Comparison of ENCODE assay signal across 9 cellular contexts in genomic region chr18:10851824-10852225, GRCh38.
DNase-seq lines count a peak whose midpoint lies in the region; ATAC-seq, FAIRE-seq and TF ChIP-seq lines count a peak whose summit lies in the region.
"Had no signal": no experiment of that assay in that cellular context is flagged by ENCODE, and none has a peak within 500 bp of the region (broad histone marks: within the 10 kb centered on the region; RNA-seq: fewer than 3 reads in every experiment).

No MANE protein-coding gene starts in this region.

- peak; percentile 28 for DNase-seq in AG09319 (ENCODE audit: extremely low read depth, low read depth)
- peak; percentile 23 for DNase-seq in NCI-H2227 treated with DMSO at 0.1 percent for 48 hours (lab: John Stamatoyannopoulos, UW)
- DNase-seq in astrocyte of the spinal cord (ENCODE audit: low read depth, low spot score) = peak; percentile 72
- no peak for DNase-seq in kidney
- peak; percentile 67 for DNase-seq in urothelium cell line (ENCODE audit: low spot score)
- DNase-seq in activated T-cell treated with anti-CD3 and anti-CD28 coated beads, Interleukin-2, amount 50 U/mL, for 4 hours = no peak

- H3K9me3 Mint-ChIP-seq in activated T-cell treated with anti-CD3 and anti-CD28 coated beads, Interleukin-2, amount 50 U/mL, for 4 hours = no peaks in the 10 kb centered on the region

- H3K27me3 Mint-ChIP-seq in activated T-cell treated with anti-CD3 and anti-CD28 coated beads, Interleukin-2, amount 50 U/mL, for 4 hours (ENCODE audit: low read depth) = peaks cover 10% of the 10 kb centered on the region

- peak overlapping the region in 1 of 2 donors; percentile 10 for H3K9ac ChIP-seq in kidney (ENCODE audit: low read length in 2 of 2)

- peak; percentile 69 for ATAC-seq in GM18517 (IDR thresholded peaks at IDR 0.05; ENCODE audit: unreplicated experiment)
- ATAC-seq in HG02588 (IDR thresholded peaks at IDR 0.05; ENCODE audit: unreplicated experiment) = no peak
- ATAC-seq in activated T-cell treated with anti-CD3 and anti-CD28 coated beads, Interleukin-2, amount 50 U/mL, for 4 hours = no peak

- no peaks in the 10 kb centered on the region for H3K36me3 Mint-ChIP-seq in activated T-cell treated with anti-CD3 and anti-CD28 coated beads, Interleukin-2, amount 50 U/mL, for 4 hours (ENCODE audit: insufficient read depth)

- no peaks in the 10 kb centered on the region for H3K9me3 ChIP-seq in kidney (ENCODE audit: control insufficient read depth in 1 of 2, low read length in 2 of 2)
- H3K9me3 ChIP-seq: HAP-1 had no signal

- H3K4me1 ChIP-seq in kidney (ENCODE audit: control insufficient read depth in 1 of 2, insufficient read depth in 1 of 2, low read depth in 1 of 2, low read length in 2 of 2) = no peaks in the 10 kb centered on the region
- H3K4me1 ChIP-seq: HAP-1 had no signal

- TF ChIP-seq CTCF in AG09319 (IDR thresholded peaks at IDR 0.05; ENCODE audit: low read depth, low read length) (peak; percentile 73), astrocyte of the spinal cord (IDR thresholded peaks at IDR 0.05; ENCODE audit: low read depth, low read length) (peak; percentile 63), kidney (IDR thresholded peaks at IDR 0.05; ENCODE audit: borderline replicate concordance, extremely low read depth, insufficient read depth) (peak; percentile 75)

- H3K4me3 ChIP-seq in astrocyte of the spinal cord (ENCODE audit: low read depth, low read length) = no peak overlapping the region
- no peak overlapping the region for H3K4me3 ChIP-seq in kidney (ENCODE audit: low read length in 2 of 2)
- H3K4me3 ChIP-seq: HAP-1 had no signal

- no peaks in the 10 kb centered on the region for H3K4me1 Mint-ChIP-seq in activated T-cell treated with anti-CD3 and anti-CD28 coated beads, Interleukin-2, amount 50 U/mL, for 4 hours (ENCODE audit: low read depth)

- H3K36me3 ChIP-seq in kidney (ENCODE audit: control insufficient read depth in 1 of 2, insufficient read depth in 2 of 2, low read length in 2 of 2) = no peaks in the 10 kb centered on the region
- H3K36me3 ChIP-seq: HAP-1 had no signal

- in situ Hi-C loops in astrocyte of the spinal cord (cut with HindIII; ENCODE audit: low sequenced_read_pairs) = no loop called here

- no peak overlapping the region for H3K4me3 Mint-ChIP-seq in activated T-cell treated with anti-CD3 and anti-CD28 coated beads, Interleukin-2, amount 50 U/mL, for 4 hours

- no peak overlapping the region for H3K27ac ChIP-seq in kidney (ENCODE audit: low read depth in 2 of 2, low read length in 2 of 2)

- FAIRE-seq in kidney (lab: Jason Lieb, UNC) (peak; percentile 84), urothelium cell line (lab: Jason Lieb, UNC) (no peak)

- intact Hi-C loops in kidney (cut with DNase I) = loop anchor here (10.0 kb wide), 1 partner anchor 193 kb away; no protein-coding TSS in a partner anchor

Comparison
In these comparisons a context has a peak if more than half of its experiments do, and no peak if none do; other contexts are left out.
1. DNase-seq: peak in AG09319 (single experiment), NCI-H2227 treated with DMSO at 0.1 percent for 48 hours (single experiment), astrocyte of the spinal cord (single experiment) and urothelium cell line (single experiment); none in kidney (single experiment) and activated T-cell treated with anti-CD3 and anti-CD28 coated beads, Interleukin-2, amount 50 U/mL, for 4 hours (single experiment).
2. Peak in every context shown above with its lines, with median percentiles within 50 percentile points of each other: CTCF ChIP-seq.